29 cellular contexts compared by ENCODE assay signal in genomic region chr18:63591725-63592124, GRCh38. TPM values are rescaled to one million over a fixed set of nuclear protein-coding genes. Genes with fewer than 3 reads are reported as not detected.
"Had no signal": no experiment of that assay in that cellular context is flagged by ENCODE, and none has a peak within 500 bp of the region (broad histone marks: within the 10 kb centered on the region; RNA-seq: fewer than 3 reads in every experiment).

No MANE protein-coding gene starts in this region.

- H3K4me3 ChIP-seq: colonic mucosa, gastrocnemius medialis, heart right ventricle, left ventricle myocardium inferior, lower lobe of right lung, spleen, tibial nerve, upper lobe of right lung had no signal

- H3K27me3 ChIP-seq: colonic mucosa, gastrocnemius medialis, tibial nerve, upper lobe of right lung had no signal

- H3K36me3 ChIP-seq: colonic mucosa, gastrocnemius medialis, heart right ventricle, left ventricle myocardium inferior, lower lobe of right lung, spleen, tibial nerve, upper lobe of right lung had no signal

- ATAC-seq: gastrocnemius medialis; heart right ventricle; left cardiac atrium; lower lobe of right lung; natural killer cell; sciatic nerve; stimulated activated memory B cell treated with anti-CD40 and anti-IgM and Interleukin-4, amounts not matched to agents 10 μg/mL and 1 μg/mL and 100 μg/mL, for 72 hours; upper lobe of right lung had no signal

- DNase-seq: colonic mucosa; effector CD4-positive, alpha-beta T cell; endodermal cell; gastrocnemius medialis; heart right ventricle; immature natural killer cell; kidney; left cardiac atrium; left ventricle myocardium inferior; lower lobe of right lung; natural killer cell; posterior cingulate gyrus; spleen; stimulated activated CD4-positive, alpha-beta T cell treated with anti-CD3 and anti-CD28 coated beads, Interleukin-15, amount 100 ng/mL, for 24 hours; stimulated activated CD4-positive, alpha-beta T cell treated with anti-CD3 and anti-CD28 coated beads, Interleukin-1b, Interleukin-23, amount 100 ng/mL, for 48 hours; stimulated activated CD4-positive, alpha-beta T cell treated with anti-CD3 and anti-CD28 coated beads, Interleukin-4, amount 100 ng/mL, for 24 hours; upper lobe of right lung had no signal

RNA-seq across cellular contexts. Expression of gene SERPINB13, which starts 4.6 kb away (rescaled TPM):
- total RNA-seq: colonic mucosa, dermis microvascular lymphatic vessel endothelial cell, endodermal cell, gastrocnemius medialis, heart right ventricle, kidney, left cardiac atrium, left ventricle myocardium inferior, lower lobe of right lung, mucosa of gallbladder, myocyte, natural killer cell, neural crest cell, osteocyte, pulmonary artery endothelial cell, sciatic nerve, skeletal muscle tissue, spleen, tibial nerve, upper lobe of right lung had no signal

RNA-seq across cellular contexts. Expression of gene SERPINB12, which starts 49.6 kb away (rescaled TPM):
- total RNA-seq: colonic mucosa, dermis microvascular lymphatic vessel endothelial cell, endodermal cell, gastrocnemius medialis, heart right ventricle, kidney, left cardiac atrium, left ventricle myocardium inferior, lower lobe of right lung, mesothelial cell of epicardium, mucosa of gallbladder, natural killer cell, neural crest cell, osteocyte, pulmonary artery endothelial cell, sciatic nerve, skeletal muscle tissue, spleen, temporal lobe, tibial nerve, upper lobe of right lung had no signal

RNA-seq across cellular contexts. Expression of gene SERPINB4, which starts 52.3 kb away (rescaled TPM):
- total RNA-seq: colonic mucosa, heart right ventricle, kidney, left cardiac atrium, left ventricle myocardium inferior, lower lobe of right lung, mesothelial cell of epicardium, mucosa of gallbladder, myocyte, natural killer cell, neural crest cell, osteocyte, pulmonary artery endothelial cell, sciatic nerve, skeletal muscle tissue, spleen, temporal lobe, tibial nerve, upper lobe of right lung had no signal
